Comparison of ENCODE assay signal across 8 cellular contexts in genomic region chr3:48502728-48503168, GRCh38. TPM values are rescaled to one million over a fixed set of nuclear protein-coding genes. Genes with fewer than 3 reads are reported as not detected.
DNase-seq lines count a peak whose midpoint lies in the region; ATAC-seq and TF ChIP-seq lines count a peak whose summit lies in the region.

No MANE protein-coding gene starts in this region.

- ATAC-seq in upper lobe of left lung (ENCODE audit: low FRiP score in 2 of 2) (no peak), GM19328 (IDR thresholded peaks at IDR 0.05; ENCODE audit: unreplicated experiment) (no peak)

- DNase-seq in activated CD4-positive, alpha-beta T cell treated with anti-CD3 and anti-CD28 coated beads, Interleukin-2, amount 10 ng/mL, durations not matched to agents 7 days and 5 days, result no peak
- no peak for DNase-seq in activated CD4-positive, alpha-beta T cell treated with anti-CD3 and anti-CD28 coated beads for 4 hours
- DNase-seq in upper lobe of left lung (no peak), GM20000 (ENCODE audit: low spot score) (no peak), epidermal melanocyte (ENCODE audit: insufficient read length, low spot score) (no peak)

- CTCF ChIA-PET in activated CD4-positive, alpha-beta T cell treated with anti-CD3 and anti-CD28 coated beads, Interleukin-2, amount 10 ng/mL, durations not matched to agents 7 days and 5 days (lab: Charles Lee), result interaction anchor here (0.6 to 1.7 kb wide), 2 partner anchors 67 to 308 kb away, joined by 3 to 8 read pairs; no protein-coding TSS in a partner anchor

- no peaks in the 10 kb centered on the region for H3K9me3 Mint-ChIP-seq in activated CD4-positive, alpha-beta T cell treated with anti-CD3 and anti-CD28 coated beads, Interleukin-2, amount 10 ng/mL, durations not matched to agents 7 days and 5 days

- no peak for TF ChIP-seq EP300 in upper lobe of left lung (IDR thresholded peaks at IDR 0.05)

- peaks cover 29% of the 10 kb centered on the region for H3K36me3 Mint-ChIP-seq in activated CD4-positive, alpha-beta T cell treated with anti-CD3 and anti-CD28 coated beads, Interleukin-2, amount 10 ng/mL, durations not matched to agents 7 days and 5 days (ENCODE audit: low read depth)

- no peak for TF ChIP-seq POLR2A in upper lobe of left lung (IDR thresholded peaks at IDR 0.05)

- peak overlapping the region; percentile 90 for H3K27ac Mint-ChIP-seq in activated CD4-positive, alpha-beta T cell treated with anti-CD3 and anti-CD28 coated beads, Interleukin-2, amount 10 ng/mL, durations not matched to agents 7 days and 5 days

- peaks cover 30% of the 10 kb centered on the region for H3K36me3 ChIP-seq in mesodermal cell (ENCODE audit: control insufficient read depth, insufficient read depth, low read length)
- H3K36me3 ChIP-seq in upper lobe of left lung, result peaks cover 0 to 23% (median 10%) of the 10 kb centered on the region in 4 donors

- WGBS in mesodermal cell (ENCODE audit: insufficient coverage in 2 of 2), 2 experiments, result 95 to 97% methylated on average over 6 of the region's 6 CpGs
- 55 to 61% methylated on average over 5 to 6 of the region's 6 CpGs for WGBS in upper lobe of left lung, 2 donors

- H3K27ac ChIP-seq in cingulate gyrus (ENCODE audit: low read depth, low read length) (peak overlapping the region; percentile 91), mesodermal cell (ENCODE audit: low read depth, low read length, severe bottlenecking) (no peak overlapping the region), upper lobe of left lung (peak overlapping the region; percentile 91 to 96 (median 94))

- H3K4me3 ChIP-seq in mesodermal cell (ENCODE audit: extremely low read depth, insufficient read depth, low read length, poor library complexity, severe bottlenecking) (peak overlapping the region; percentile 76), upper lobe of left lung (peak overlapping the region in 3 of 4 donors; percentile 68 to 94 (median 80))

- H3K4me1 ChIP-seq in mesodermal cell (ENCODE audit: control insufficient read depth, insufficient read depth, low read length, poor library complexity, severe bottlenecking) (peaks cover 31% of the 10 kb centered on the region), upper lobe of left lung (peaks cover 18 to 47% (median 27%) of the 10 kb centered on the region in 4 donors)

- POLR2A ChIA-PET in activated CD4-positive, alpha-beta T cell treated with anti-CD3 and anti-CD28 coated beads, Interleukin-2, amount 10 ng/mL, durations not matched to agents 7 days and 5 days (lab: Charles Lee), result no interaction called here

- H3K9me3 ChIP-seq in mesodermal cell (ENCODE audit: control insufficient read depth, low read length), result peaks cover 4% of the 10 kb centered on the region
- no peaks in the 10 kb centered on the region for H3K9me3 ChIP-seq in upper lobe of left lung

- peaks cover 70% of the 10 kb centered on the region for H3K4me1 Mint-ChIP-seq in activated CD4-positive, alpha-beta T cell treated with anti-CD3 and anti-CD28 coated beads, Interleukin-2, amount 10 ng/mL, durations not matched to agents 7 days and 5 days

- H3K27me3 ChIP-seq in upper lobe of left lung, result no peaks in the 10 kb centered on the region

- TF ChIP-seq CTCF in upper lobe of left lung (IDR thresholded peaks at IDR 0.05), result no peak
- no peak for TF ChIP-seq CTCF in GM20000 (IDR thresholded peaks at IDR 0.05; ENCODE audit: extremely low read depth, missing control alignments)

- H3K4me3 Mint-ChIP-seq in activated CD4-positive, alpha-beta T cell treated with anti-CD3 and anti-CD28 coated beads, Interleukin-2, amount 10 ng/mL, durations not matched to agents 7 days and 5 days, result peak overlapping the region; percentile 83

- H3K27me3 Mint-ChIP-seq in activated CD4-positive, alpha-beta T cell treated with anti-CD3 and anti-CD28 coated beads, Interleukin-2, amount 10 ng/mL, durations not matched to agents 7 days and 5 days, result no peaks in the 10 kb centered on the region

RNA-seq across cellular contexts. Expression of gene SHISA5, which starts 1.2 kb away (rescaled TPM):
- 100 to 1,000 TPM; 266 to 271 TPM for total RNA-seq in activated CD4-positive, alpha-beta T cell treated with anti-CD3 and anti-CD28 coated beads, Interleukin-2, amount 10 ng/mL, durations not matched to agents 7 days and 5 days
- 233 TPM for polyA plus RNA-seq in mesodermal cell (2013, experiment 1 of 2)
- 178 TPM for polyA plus RNA-seq in mesodermal cell (2013, experiment 2 of 2)
- total RNA-seq in upper lobe of left lung, result 100 to 1,000 TPM in 4 of 6 donors, 10 to 100 TPM in 2; 67.1 to 228 (median 148) TPM

RNA-seq across cellular contexts. Expression of gene PFKFB4, which starts 53.9 kb away (rescaled TPM):
- total RNA-seq in activated CD4-positive, alpha-beta T cell treated with anti-CD3 and anti-CD28 coated beads, Interleukin-2, amount 10 ng/mL, durations not matched to agents 7 days and 5 days, result 10 to 100 TPM; 21.6 to 24.9 TPM
- polyA plus RNA-seq in mesodermal cell (2013, experiment 1 of 2), result 11.7 TPM
- polyA plus RNA-seq in mesodermal cell (2013, experiment 2 of 2), result 12.3 TPM
- total RNA-seq in upper lobe of left lung, result 10 to 100 TPM in 3 of 6 donors, 1 to 10 TPM in 3; 5.9 to 16.8 (median 9.8) TPM

RNA-seq across cellular contexts. Expression of gene ATRIP, which starts 56.2 kb away (rescaled TPM):
- 10 to 100 TPM; 17.4 to 19.4 TPM for total RNA-seq in activated CD4-positive, alpha-beta T cell treated with anti-CD3 and anti-CD28 coated beads, Interleukin-2, amount 10 ng/mL, durations not matched to agents 7 days and 5 days
- 13.1 TPM for polyA plus RNA-seq in mesodermal cell (2013, experiment 1 of 2)
- polyA plus RNA-seq in mesodermal cell (2013, experiment 2 of 2), result 10.5 TPM
- total RNA-seq in upper lobe of left lung, result 10 to 100 TPM in 1 of 6 donors, 1 to 10 TPM in 5; 5.1 to 10.5 (median 6.5) TPM
